ENCODE assay signal across 21 cellular contexts in the genomic region with DNA sequence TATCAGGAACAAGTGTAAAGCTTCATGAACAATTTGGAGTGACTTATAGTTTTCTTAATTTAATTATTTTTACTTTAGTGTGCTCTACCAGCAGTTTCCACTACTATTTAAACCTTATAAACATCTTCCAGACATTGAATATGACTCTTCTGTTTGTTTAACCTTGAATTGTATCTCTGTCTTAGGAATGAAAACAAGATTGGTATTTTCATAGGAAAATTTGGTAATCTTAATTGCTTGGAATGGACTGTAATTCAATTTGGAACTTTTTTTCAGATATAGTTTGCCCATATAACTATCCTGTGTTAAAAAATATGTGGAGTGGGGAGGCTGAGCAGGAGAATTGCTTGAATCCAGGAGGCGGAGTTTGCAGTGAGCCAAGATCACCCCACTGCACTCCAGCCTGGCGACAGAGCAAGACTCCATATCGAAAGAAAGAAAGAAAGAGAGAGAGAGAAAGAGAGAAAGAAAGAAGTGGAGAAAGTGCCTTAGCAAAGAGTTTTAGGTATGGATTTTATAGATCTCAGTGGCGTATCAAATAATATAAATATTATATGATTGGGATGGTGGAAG.
A peak's percentile ranks its signal among the peaks of the same experiment; 100 is the strongest.
DNase-seq lines count a peak whose midpoint lies in the region; ATAC-seq, FAIRE-seq and TF ChIP-seq lines count a peak whose summit lies in the region.
"Had no signal": no experiment of that assay in that cellular context is flagged by ENCODE, and none has a peak within 500 bp of the region (broad histone marks: within the 10 kb centered on the region; RNA-seq: fewer than 3 reads in every experiment).

No MANE protein-coding gene starts in this region.

- H3K27ac ChIP-seq in A549, result peak overlapping the region; percentile 30 to 50; a peak in 3 of 6 replicates
- H3K27ac ChIP-seq in H9 (ENCODE audit: insufficient read length, low read depth, low read length), result no peak overlapping the region

- CTCF ChIA-PET in A549 (lab: Yijun Ruan, JAX), result no interaction called here

- H4K20me1 ChIP-seq in H9 (ENCODE audit: control insufficient read depth, insufficient read depth, insufficient read length), result no peaks in the 10 kb centered on the region

- H3K56ac ChIP-seq in H9 (ENCODE audit: insufficient read length, low read depth, low read length), result no peak overlapping the region

- H2BK5ac ChIP-seq in H9 (ENCODE audit: insufficient read length, low read length), result no peak overlapping the region

- H3K36me3 Mint-ChIP-seq in H9 (ENCODE audit: insufficient read depth in 1 of 3, low read depth in 3 of 3) (no peaks in the 10 kb centered on the region), nephron (ENCODE audit: low read depth) (no peaks in the 10 kb centered on the region)
- H3K36me3 Mint-ChIP-seq: CD4-positive, CD25-positive, alpha-beta regulatory T cell; CD8-positive, alpha-beta memory T cell had no signal

- H2AFZ ChIP-seq in H9 (ENCODE audit: low read length), result no peak overlapping the region

- no peak overlapping the region for H3K18ac ChIP-seq in H9 (ENCODE audit: insufficient read length, low read depth, low read length)

- WGBS in A549 (ENCODE audit: missing lambda C conversion rate), result 64% methylated on average over 4 of the region's 4 CpGs
- WGBS in H9 (ENCODE audit: extremely low coverage, insufficient read length, low lambda C conversion rate), result 100% methylated on average over 1 of the region's 4 CpGs

- H3T11ph ChIP-seq in H9 (ENCODE audit: low read length), result no peak overlapping the region

- H3K9me3 ChIP-seq in A549, result no peaks in the 10 kb centered on the region
- no peaks in the 10 kb centered on the region for H3K9me3 ChIP-seq in H9 (ENCODE audit: control insufficient read depth, low read depth, low read length)

- H3K23me2 ChIP-seq in H9 (ENCODE audit: insufficient read length, low read depth, low read length, poor library complexity, severe bottlenecking), result no peaks in the 10 kb centered on the region

- H3K9me3 Mint-ChIP-seq in H9 (no peaks in the 10 kb centered on the region), nephron (no peaks in the 10 kb centered on the region)

- H2AK5ac ChIP-seq in H9 (ENCODE audit: insufficient read length, low read length), result no peak overlapping the region

- DNase-seq in A549 (ENCODE audit: low read depth in 1 of 2, low spot score in 1 of 2), result no peak
- DNase-seq in H9, result no peak
- DNase-seq in choroid plexus epithelial cell (ENCODE audit: low read depth), result peak; percentile 27
- no peak for DNase-seq in HCEC 1CT
- no peak for DNase-seq in GM10266 (ENCODE audit: extremely low spot score)
- DNase-seq in D721Med (ENCODE audit: insufficient read length, low spot score), result no peak
- DNase-seq: 8988T; C1 segment of cervical spinal cord; CD4-positive, CD25-positive, alpha-beta regulatory T cell; CD8-positive, alpha-beta memory T cell; COR-L47; DMS153; DMS79; GDM1; IMR-90 had no signal

- no peak overlapping the region for H3K23ac ChIP-seq in H9 (ENCODE audit: insufficient read length, low read depth, low read length)

- H3K27ac Mint-ChIP-seq in H9 (peak overlapping the region in 2 of 3 experiments; percentile 6 to 30; a peak in 1 of 7 replicates), nephron (peak overlapping the region; percentile 81 to 93 (median 90))
- H3K27ac Mint-ChIP-seq: B cell; CD4-positive, CD25-positive, alpha-beta regulatory T cell; CD8-positive, alpha-beta memory T cell had no signal

- no peak overlapping the region for H3K9ac ChIP-seq in H9 (ENCODE audit: extremely low read depth, insufficient read length, low read length)

- H3K14ac ChIP-seq in H9 (ENCODE audit: insufficient read depth, low read length), result no peak overlapping the region

- no peak overlapping the region for H2BK120ac ChIP-seq in H9 (ENCODE audit: low read depth, low read length, poor library complexity, severe bottlenecking)

- ATAC-seq in A549 (peak in 1 of 2 experiments; percentile 57; a peak in 2 of 6 replicates), GM21381 (IDR thresholded peaks at IDR 0.05; ENCODE audit: unreplicated experiment) (no peak)
- ATAC-seq: HCT116, K562 had no signal

- no peak overlapping the region for H4K8ac ChIP-seq in H9 (replicated peaks; ENCODE audit: insufficient read length, low read depth, low read length)

- TF ChIP-seq CTCF in A549 (IDR thresholded peaks at IDR 0.05) (no peak), H9 (conservative IDR thresholded peaks at IDR 0.05) (no peak), choroid plexus epithelial cell (conservative IDR thresholded peaks at IDR 0.05; ENCODE audit: low read depth, low read length) (no peak), nephron (IDR thresholded peaks at IDR 0.05; ENCODE audit: unreplicated experiment in 3 of 3) (no peak), GM10266 (IDR thresholded peaks at IDR 0.05; ENCODE audit: control insufficient read depth, insufficient read depth, low read depth, missing control alignments) (no peak), D721Med (IDR thresholded peaks at IDR 0.05; ENCODE audit: insufficient read depth, missing control alignments) (no peak)

- H2BK12ac ChIP-seq in H9 (ENCODE audit: insufficient read length, low read depth, low read length), result no peak overlapping the region

- no peaks in the 10 kb centered on the region for H3K27me3 ChIP-seq in H9 (ENCODE audit: insufficient read depth, low read length)

- POLR2A ChIA-PET in A549 (lab: Yijun Ruan, JAX), result no interaction called here

- H3K4ac ChIP-seq in H9 (ENCODE audit: low read depth, low read length), result no peak overlapping the region

- H3K4me3 ChIP-seq in A549, result no peak overlapping the region
- peak overlapping the region; percentile 6 for H3K4me3 ChIP-seq in choroid plexus epithelial cell (ENCODE audit: low read depth, low read length)
- H3K4me3 ChIP-seq: K562 had no signal

- no peak overlapping the region for H4K5ac ChIP-seq in H9 (ENCODE audit: insufficient read length, low read depth, low read length)

- no peak for TF ChIP-seq RAD21 in A549 (conservative IDR thresholded peaks at IDR 0.05 in 1 of 2, IDR thresholded peaks at IDR 0.05 in 1 of 2)

- H3K4me2 ChIP-seq in A549, result peak overlapping the region; percentile 55
- no peak overlapping the region for H3K4me2 ChIP-seq in H9 (ENCODE audit: insufficient read depth, insufficient read length, low read length)

- H2BK15ac ChIP-seq in H9 (ENCODE audit: low read depth, low read length), result no peak overlapping the region

- no peak overlapping the region for H4K91ac ChIP-seq in H9 (ENCODE audit: insufficient read length, low read depth, low read length)

- no peaks in the 10 kb centered on the region for H3K79me1 ChIP-seq in H9 (ENCODE audit: insufficient read depth, low read depth, low read length, poor library complexity, severe bottlenecking)

- no peak overlapping the region for H3K4me3 Mint-ChIP-seq in H9
- H3K4me3 Mint-ChIP-seq in nephron, result peak overlapping the region; percentile 6 to 74 (median 43)
- H3K4me3 Mint-ChIP-seq: B cell; CD4-positive, CD25-positive, alpha-beta regulatory T cell; CD8-positive, alpha-beta memory T cell had no signal

- H3K4me1 ChIP-seq in A549 (peaks cover 33% of the 10 kb centered on the region), H9 (ENCODE audit: insufficient read depth, low read length) (no peaks in the 10 kb centered on the region; the same call in 1 of the 2 replicates)

- H3K79me2 ChIP-seq in H9 (ENCODE audit: insufficient read depth, low read length), result no peaks in the 10 kb centered on the region

- no peak for FAIRE-seq in A549 (lab: Jason Lieb, UNC)
- FAIRE-seq in D721Med (lab: Jason Lieb, UNC), result no peak
- FAIRE-seq: HTR-8/SVneo, K562 had no signal

- no peaks in the 10 kb centered on the region for H3K27me3 Mint-ChIP-seq in H9 (ENCODE audit: low read depth)
- H3K27me3 Mint-ChIP-seq in nephron (ENCODE audit: low read depth), result no peaks in the 10 kb centered on the region
- H3K27me3 Mint-ChIP-seq: B cell had no signal

- no peak for TF ChIP-seq EP300 in A549 (IDR thresholded peaks at IDR 0.05)

- H3K4me1 Mint-ChIP-seq in H9, result peaks cover 11 to 20% of the 10 kb centered on the region in 2 experiments
- peaks cover 20% of the 10 kb centered on the region for H3K4me1 Mint-ChIP-seq in nephron

- no peak for TF ChIP-seq POLR2A in A549 (IDR thresholded peaks at IDR 0.05; ENCODE audit: low read length)

- no peak overlapping the region for H2BK20ac ChIP-seq in H9 (ENCODE audit: low read depth, low read length, poor library complexity, severe bottlenecking)

TF ChIP-seq in A549, 52 proteins besides CTCF, POLR2A, EP300 and RAD21 (continues in another document):
- TF ChIP-seq, protein P1, sequence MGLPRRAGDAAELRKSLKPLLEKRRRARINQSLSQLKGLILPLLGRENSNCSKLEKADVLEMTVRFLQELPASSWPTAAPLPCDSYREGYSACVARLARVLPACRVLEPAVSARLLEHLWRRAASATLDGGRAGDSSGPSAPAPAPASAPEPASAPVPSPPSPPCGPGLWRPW (IDR thresholded peaks at IDR 0.05), result no peak
- no peak for TF ChIP-seq EHF (CRISPR knock-in tag; IDR thresholded peaks at IDR 0.05)
- TF ChIP-seq NFE2L2 (conservative IDR thresholded peaks at IDR 0.05; ENCODE audit: low read length), result no peak
- no peak for TF ChIP-seq GATA3 (IDR thresholded peaks at IDR 0.05; ENCODE audit: borderline replicate concordance)
- TF ChIP-seq PHF8 (IDR thresholded peaks at IDR 0.05; ENCODE audit: borderline replicate concordance, low read depth), result no peak
- TF ChIP-seq POLR2AphosphoS2 (conservative IDR thresholded peaks at IDR 0.05; ENCODE audit: low read length), result no peak
- no peak for TF ChIP-seq HOXB13 (CRISPR knock-in tag; IDR thresholded peaks at IDR 0.05; ENCODE audit: low read depth)

Comparison
In these comparisons a context has a peak if more than half of its experiments do, and no peak if none do; other contexts are left out.
1. H3K4me3 Mint-ChIP-seq: peak in nephron (3 of 3); none in H9 (0 of 2).